In the genomic region with DNA sequence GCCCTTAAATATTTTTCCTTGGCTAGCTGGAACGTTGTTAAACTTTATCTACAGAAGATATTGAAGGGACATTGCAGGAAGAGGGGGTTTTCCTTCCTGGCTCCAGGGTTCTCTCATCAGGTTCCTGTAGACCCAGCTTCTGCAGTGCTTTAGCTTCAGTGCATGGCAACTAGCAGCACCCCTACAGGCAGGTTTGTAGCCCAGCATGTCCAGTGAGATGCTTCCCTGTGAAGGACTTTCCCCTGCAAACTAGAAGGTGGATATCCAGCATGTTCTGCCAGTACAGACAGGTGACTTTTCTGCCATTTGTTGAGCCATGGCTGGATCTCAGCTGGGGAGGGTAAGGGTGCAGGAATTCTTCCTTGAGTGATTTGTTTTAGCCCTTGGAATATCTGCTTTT, we compare ENCODE assay signal across 10 cellular contexts. TPM values are rescaled to one million over a fixed set of nuclear protein-coding genes. Genes with fewer than 3 reads are reported as not detected.
DNase-seq lines count a peak whose midpoint lies in the region; FAIRE-seq and TF ChIP-seq lines count a peak whose summit lies in the region.
"Had no signal": no experiment of that assay in that cellular context is flagged by ENCODE, and none has a peak within 500 bp of the region (broad histone marks: within the 10 kb centered on the region; RNA-seq: fewer than 3 reads in every experiment).

No MANE protein-coding gene starts in this region.

- intact Hi-C loops in ovary (cut with DNase I) (loop anchor here in 1 of 4 donors (5.0 kb wide), 1 partner anchor 1505 kb away; no protein-coding TSS in a partner anchor), tibial artery (cut with DNase I; ENCODE audit: low total_unique reads) (no loop called here)

- WGBS in ovary, 3 donors = 46 to 59% (median 46%) methylated on average over 1 of the region's 1 CpG

- no peaks in the 10 kb centered on the region for H4K20me1 ChIP-seq in fibroblast of lung (ENCODE audit: control insufficient read depth, extremely low read depth, insufficient read depth, low read length)

- CTCF ChIA-PET in AG04450 (lab: Charles Lee) = no interaction called here

- no peaks in the 10 kb centered on the region for H3K79me2 ChIP-seq in fibroblast of lung (ENCODE audit: control insufficient read depth, insufficient read depth, low read length)

- H3K4me3 ChIP-seq in AG04450 (ENCODE audit: low read depth, low read length) = no peak overlapping the region
- no peak overlapping the region for H3K4me3 ChIP-seq in H7 (ENCODE audit: insufficient read depth, low read depth, low read length)
- no peak overlapping the region for H3K4me3 ChIP-seq in fibroblast of lung (replicated peaks in 1 of 4; ENCODE audit: control extremely low read depth in 1 of 4, insufficient read depth in 1 of 4, low read depth in 3 of 4, low read length in 4 of 4)
- no peak overlapping the region for H3K4me3 ChIP-seq in ovary
- H3K4me3 ChIP-seq in tibial artery = no peak overlapping the region

- no peak for TF ChIP-seq EP300 in ovary (IDR thresholded peaks at IDR 0.05)

- no peaks in the 10 kb centered on the region for H3K4me1 ChIP-seq in fibroblast of lung (ENCODE audit: control insufficient read depth, extremely low read depth, insufficient read depth, low read length)
- H3K4me1 ChIP-seq in ovary (ENCODE audit: insufficient read depth) = peaks cover 3% of the 10 kb centered on the region
- peaks cover 0 to 5% (median 0%) of the 10 kb centered on the region in 4 donors for H3K4me1 ChIP-seq in tibial artery

- POLR2A ChIA-PET in AG04450 (lab: Yijun Ruan, JAX) = no interaction called here

- H3K9me3 ChIP-seq in AG04450 (ENCODE audit: control insufficient read depth, insufficient read depth, low read length) (no peaks in the 10 kb centered on the region; the same call in 1 of the 2 replicates), fibroblast of lung (ENCODE audit: control insufficient read depth, insufficient read depth, low read depth, low read length) (no peaks in the 10 kb centered on the region), ovary (no peaks in the 10 kb centered on the region), tibial artery (no peaks in the 10 kb centered on the region)

- no peak overlapping the region for H2AFZ ChIP-seq in fibroblast of lung (ENCODE audit: low read length)

- TF ChIP-seq POLR2A in ovary (IDR thresholded peaks at IDR 0.05) (no peak), GM12891 (IDR thresholded peaks at IDR 0.05; ENCODE audit: low read depth, low read length) (no peak)

- H3K27ac ChIP-seq in AG04450 (ENCODE audit: low read depth, low read length) (no peak overlapping the region), fibroblast of lung (ENCODE audit: insufficient read depth, low read length) (no peak overlapping the region), ovary (no peak overlapping the region), tibial artery (no peak overlapping the region)

- H3K4me2 ChIP-seq in fibroblast of lung (ENCODE audit: extremely low read depth, insufficient read depth, low read length) = no peak overlapping the region

- DNase-seq in AG04450 (ENCODE audit: low read depth, low spot score) = no peak
- DNase-seq in H7 = peak; percentile 50
- DNase-seq in RPMI8226 = peak; percentile 45
- DNase-seq in fibroblast of lung (ENCODE audit: low read depth in 2 of 2) = peak in 1 of 2 donors; percentile 11
- no peak for DNase-seq in ovary
- DNase-seq in GM12891 (ENCODE audit: insufficient read length, low spot score) = no peak
- DNase-seq in amniotic stem cell (lab: John Stamatoyannopoulos, UW) = no peak
- DNase-seq in tibial artery = no peak
- DNase-seq: activated B cell treated with CpG ODN at 0.5 μM for 24 hours, foreskin melanocyte had no signal

- no peak overlapping the region for H3K9ac ChIP-seq in fibroblast of lung (ENCODE audit: insufficient read depth, low read length)

- H3K27me3 ChIP-seq in AG04450 (ENCODE audit: control insufficient read depth, insufficient read depth, low read length) = peaks cover 6% of the 10 kb centered on the region
- H3K27me3 ChIP-seq in H7 (ENCODE audit: control insufficient read depth, insufficient read depth, low read length) = no peaks in the 10 kb centered on the region
- H3K27me3 ChIP-seq in fibroblast of lung (ENCODE audit: control insufficient read depth, insufficient read depth, low read length) = peaks cover 2% of the 10 kb centered on the region
- H3K27me3 ChIP-seq in ovary = no peaks in the 10 kb centered on the region
- no peaks in the 10 kb centered on the region for H3K27me3 ChIP-seq in tibial artery

- H3K36me3 ChIP-seq in H7 (replicated peaks; ENCODE audit: control insufficient read depth, insufficient read depth, low read length) (no peaks in the 10 kb centered on the region), fibroblast of lung (ENCODE audit: control insufficient read depth, insufficient read depth, low read length) (no peaks in the 10 kb centered on the region), ovary (no peaks in the 10 kb centered on the region), tibial artery (no peaks in the 10 kb centered on the region)

- no peak for FAIRE-seq in GM12891 (lab: Jason Lieb, UNC)

- peak; percentile 49 for TF ChIP-seq CTCF in AG04450 (IDR thresholded peaks at IDR 0.05; ENCODE audit: low read depth, low read length)
- TF ChIP-seq CTCF in fibroblast of lung (conservative IDR thresholded peaks at IDR 0.05 in 1 of 2, IDR thresholded peaks at IDR 0.05 in 1 of 2; ENCODE audit: low read depth in 1 of 2, low read length in 2 of 2) = peak; percentile 30 to 56
- no peak for TF ChIP-seq CTCF in ovary (IDR thresholded peaks at IDR 0.05)
- no peak for TF ChIP-seq CTCF in tibial artery (IDR thresholded peaks at IDR 0.05)

TF ChIP-seq in GM12891, 5 proteins besides CTCF, POLR2A, EP300 and RAD21:
- TF ChIP-seq POU2F2 (IDR thresholded peaks at IDR 0.05; ENCODE audit: low read depth, low read length) (no peak), PAX5 (IDR thresholded peaks at IDR 0.05; ENCODE audit: insufficient read depth, low read length, severe bottlenecking) (no peak), SPI1 (IDR thresholded peaks at IDR 0.05; ENCODE audit: low read depth, low read length) (no peak), POLR2AphosphoS5 (IDR thresholded peaks at IDR 0.05; ENCODE audit: low read depth, low read length) (no peak)

RNA-seq across cellular contexts. Expression of a gene that starts 10.4 kb away (rescaled TPM):
- polyA plus RNA-seq in AG04450 (2011; rRNA removed) (0.04 TPM in 2 replicates), fibroblast of lung (0.71 and 1.1 TPM in 2 replicates), ovary (1 to 10 TPM in 1 of 2 donors, under 1 TPM in 1; 0.59 to 3.2 TPM)
- polyA minus RNA-seq in AG04450 (2011; rRNA and poly(A)+ RNA removed) = not detected in 2 replicates
- not detected in 2 replicates for total RNA-seq in H7 (2014; rRNA removed; shearing (Covaris generic))
- total RNA-seq in fibroblast of lung (2.0 and 2.8 TPM in 2 replicates), ovary (1 to 10 TPM in 5 of 7 donors, under 1 TPM in 1, not detected in 1; 0.82 to 2.2 (median 1.9) TPM)
- 0.44 and 0.61 TPM in 2 replicates for polyA plus RNA-seq in fibroblast of lung (2012)
- polyA minus RNA-seq in fibroblast of lung (ENCODE audit: low replicate concordance) = not detected in 2 replicates
- 5.1 TPM for polyA plus RNA-seq in GM12891 (2012; ENCODE audit: low read depth, missing spikeins)

Comparison
In these comparisons a context has a peak if more than half of its experiments do, and no peak if none do; other contexts are left out.
1. DNase-seq: peak in H7 (single experiment) and RPMI8226 (single experiment); none in AG04450 (single experiment), ovary (0 of 5), GM12891 (single experiment), amniotic stem cell (single experiment) and tibial artery (0 of 2).
2. CTCF ChIP-seq: peak in AG04450 (single experiment) and fibroblast of lung (2 of 2); none in ovary (0 of 3) and tibial artery (0 of 2).